31 cellular contexts compared by ENCODE assay signal in the genomic region with DNA sequence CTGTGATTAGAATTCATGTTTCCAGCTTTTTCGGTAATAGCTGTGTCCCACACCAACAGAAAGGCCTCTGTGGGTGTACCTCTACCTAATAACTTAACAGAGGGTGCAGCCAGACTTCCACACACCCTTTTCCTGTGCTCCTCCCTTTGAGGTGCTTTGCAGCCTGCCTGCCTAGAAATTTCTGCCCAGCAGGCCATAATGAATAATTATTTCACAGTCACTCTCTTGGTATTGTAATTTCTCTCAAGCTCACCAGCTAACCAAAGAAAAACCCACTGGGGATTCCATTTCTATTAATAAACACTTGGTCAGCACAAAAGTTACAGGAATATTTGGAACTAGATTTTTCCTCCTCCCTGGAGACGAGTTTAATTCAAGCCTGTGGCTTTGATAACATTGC. TPM values are rescaled to one million over a fixed set of nuclear protein-coding genes. Genes with fewer than 3 reads are reported as not detected.
DNase-seq lines count a peak whose midpoint lies in the region; ATAC-seq, FAIRE-seq and TF ChIP-seq lines count a peak whose summit lies in the region.
"Had no signal": no experiment of that assay in that cellular context is flagged by ENCODE, and none has a peak within 500 bp of the region (broad histone marks: within the 10 kb centered on the region; RNA-seq: fewer than 3 reads in every experiment).

No MANE protein-coding gene starts in this region.

- H3K36me3 ChIP-seq in tibial nerve: no peaks in the 10 kb centered on the region
- H3K36me3 ChIP-seq: colonic mucosa, esophagus squamous epithelium, gastrocnemius medialis, neural progenitor cell, sigmoid colon, tibial artery had no signal

- peaks cover 0 to 57% of the 10 kb centered on the region in 2 donors for H3K27me3 ChIP-seq in tibial nerve

- peaks cover 37% of the 10 kb centered on the region for H3K4me1 Mint-ChIP-seq in T-helper 2 cell treated with Interferon-gamma antibody and Interleukin-4, amounts not matched to agents 5 μg/mL and 100 μg/mL, for 36 hours (ENCODE audit: low read depth)
- peaks cover 38% of the 10 kb centered on the region for H3K4me1 Mint-ChIP-seq in WTC11

- peak overlapping the region; percentile 82 for H3K27ac Mint-ChIP-seq in T-helper 2 cell treated with Interferon-gamma antibody and Interleukin-4, amounts not matched to agents 5 μg/mL and 100 μg/mL, for 36 hours
- H3K27ac Mint-ChIP-seq in WTC11: no peak overlapping the region
- H3K27ac Mint-ChIP-seq: endodermal cell; neural progenitor cell; stimulated activated naive CD8-positive, alpha-beta T cell treated with anti-CD3 and anti-CD28 coated beads, Interleukin-15, amount 100 ng/mL, for 72 hours had no signal

- no peak for DNase-seq in T-helper 2 cell treated with Interferon-gamma antibody and Interleukin-4, amounts not matched to agents 5 μg/mL and 100 μg/mL, for 36 hours (ENCODE audit: low spot score)
- DNase-seq in T-helper 2 cell (no peak), GM20000 (ENCODE audit: low spot score) (peak; percentile 14), RCC 7860 (ENCODE audit: low spot score) (peak; percentile 76), myocyte (ENCODE audit: low read depth) (peak; percentile 81), WTC11 (ENCODE audit: low spot score) (no peak), NCI-H1694 treated with DMSO at 0.1 percent for 48 hours (lab: John Stamatoyannopoulos, UW) (no peak), tibial nerve (ENCODE audit: low spot score in 2 of 2) (no peak)
- DNase-seq: activated CD8-positive, alpha-beta memory T cell treated with anti-CD3 and anti-CD28 coated beads for 24 hours; activated gamma-delta T cell; activated T-cell treated with anti-CD3 and anti-CD28 coated beads, Interleukin-2, amount 50 U/mL, for 1 hour; colonic mucosa; COR-L47; DMS79 treated with DMSO at 0.1 percent for 48 hours; endodermal cell; esophagus squamous epithelium; gastrocnemius medialis; NCI-H1105; NCI-H2081; NCI-H446; posterior cingulate gyrus; sigmoid colon; stimulated activated naive CD8-positive, alpha-beta T cell treated with anti-CD3 and anti-CD28 coated beads, Interleukin-15, amount 100 ng/mL, for 72 hours; tibial artery had no signal

- TF ChIP-seq CTCF in GM20000 (IDR thresholded peaks at IDR 0.05; ENCODE audit: extremely low read depth, missing control alignments): no peak
- no peak for TF ChIP-seq CTCF in WTC11 (IDR thresholded peaks at IDR 0.05)
- TF ChIP-seq CTCF in tibial nerve (IDR thresholded peaks at IDR 0.05): no peak

- H3K9me3 Mint-ChIP-seq in T-helper 2 cell treated with Interferon-gamma antibody and Interleukin-4, amounts not matched to agents 5 μg/mL and 100 μg/mL, for 36 hours: no peaks in the 10 kb centered on the region
- H3K9me3 Mint-ChIP-seq in WTC11: no peaks in the 10 kb centered on the region
- H3K9me3 Mint-ChIP-seq: endodermal cell; neural progenitor cell; stimulated activated naive CD8-positive, alpha-beta T cell treated with anti-CD3 and anti-CD28 coated beads, Interleukin-15, amount 100 ng/mL, for 72 hours had no signal

- CTCF ChIA-PET in WTC11 (lab: Charles Lee): interaction anchor here (1.7 to 2.1 kb wide), 2 partner anchors 9 to 36 kb away, joined by 10 to 11 read pairs; no protein-coding TSS in a partner anchor

- H3K4me1 ChIP-seq in tibial nerve: peaks cover 0 to 9% (median 0%) of the 10 kb centered on the region in 4 donors
- H3K4me1 ChIP-seq: colonic mucosa, gastrocnemius medialis, neural progenitor cell had no signal

- H3K27me3 Mint-ChIP-seq in T-helper 2 cell treated with Interferon-gamma antibody and Interleukin-4, amounts not matched to agents 5 μg/mL and 100 μg/mL, for 36 hours (ENCODE audit: low read depth): peaks cover 67% of the 10 kb centered on the region
- peaks cover 51% of the 10 kb centered on the region for H3K27me3 Mint-ChIP-seq in WTC11 (ENCODE audit: low read depth)

- H3K9me3 ChIP-seq in tibial nerve: no peaks in the 10 kb centered on the region
- H3K9me3 ChIP-seq: colonic mucosa, esophagus squamous epithelium, gastrocnemius medialis, sigmoid colon, tibial artery had no signal

- no peak for TF ChIP-seq POLR2A in tibial nerve (IDR thresholded peaks at IDR 0.05)

- H3K4me3 ChIP-seq in tibial nerve: no peak overlapping the region
- H3K4me3 ChIP-seq: colonic mucosa, esophagus squamous epithelium, gastrocnemius medialis, neural progenitor cell, sigmoid colon, tibial artery had no signal

- FAIRE-seq in RCC 7860 (lab: Jason Lieb, UNC): peak; percentile 86
- FAIRE-seq: GM12891, islet of Langerhans had no signal

- no peak for TF ChIP-seq EP300 in tibial nerve (IDR thresholded peaks at IDR 0.05)

- no peak overlapping the region for H3K27ac ChIP-seq in tibial nerve
- H3K27ac ChIP-seq: 22Rv1, colonic mucosa, esophagus squamous epithelium, gastrocnemius medialis, neural progenitor cell, sigmoid colon, tibial artery had no signal

- POLR2A ChIA-PET in WTC11 (lab: Charles Lee): no interaction called here

- WGBS in tibial nerve, 2 donors: 69 to 77% methylated on average over 2 of the region's 2 CpGs

- H3K4me3 Mint-ChIP-seq in T-helper 2 cell treated with Interferon-gamma antibody and Interleukin-4, amounts not matched to agents 5 μg/mL and 100 μg/mL, for 36 hours: peak overlapping the region; percentile 73
- no peak overlapping the region for H3K4me3 Mint-ChIP-seq in WTC11
- H3K4me3 Mint-ChIP-seq: endodermal cell; neural progenitor cell; stimulated activated naive CD8-positive, alpha-beta T cell treated with anti-CD3 and anti-CD28 coated beads, Interleukin-15, amount 100 ng/mL, for 72 hours had no signal

- H3K36me3 Mint-ChIP-seq in T-helper 2 cell treated with Interferon-gamma antibody and Interleukin-4, amounts not matched to agents 5 μg/mL and 100 μg/mL, for 36 hours (ENCODE audit: low read depth): no peaks in the 10 kb centered on the region
- H3K36me3 Mint-ChIP-seq in WTC11: no peaks in the 10 kb centered on the region
- H3K36me3 Mint-ChIP-seq: neural progenitor cell had no signal

- no peak for ATAC-seq in WTC11
- ATAC-seq: activated CD4-positive, CD25-positive, alpha-beta regulatory T cell treated with anti-CD3 and anti-CD28 coated beads, Interleukin-2, amount 50 U/mL, for 24 hours; gastrocnemius medialis; stimulated activated naive CD8-positive, alpha-beta T cell treated with anti-CD3 and anti-CD28 coated beads, Interleukin-15, amount 100 ng/mL, for 72 hours had no signal

TF ChIP-seq in WTC11, 78 proteins besides CTCF, POLR2A, EP300 and RAD21 (continues in another document):
- TF ChIP-seq, protein P1, sequence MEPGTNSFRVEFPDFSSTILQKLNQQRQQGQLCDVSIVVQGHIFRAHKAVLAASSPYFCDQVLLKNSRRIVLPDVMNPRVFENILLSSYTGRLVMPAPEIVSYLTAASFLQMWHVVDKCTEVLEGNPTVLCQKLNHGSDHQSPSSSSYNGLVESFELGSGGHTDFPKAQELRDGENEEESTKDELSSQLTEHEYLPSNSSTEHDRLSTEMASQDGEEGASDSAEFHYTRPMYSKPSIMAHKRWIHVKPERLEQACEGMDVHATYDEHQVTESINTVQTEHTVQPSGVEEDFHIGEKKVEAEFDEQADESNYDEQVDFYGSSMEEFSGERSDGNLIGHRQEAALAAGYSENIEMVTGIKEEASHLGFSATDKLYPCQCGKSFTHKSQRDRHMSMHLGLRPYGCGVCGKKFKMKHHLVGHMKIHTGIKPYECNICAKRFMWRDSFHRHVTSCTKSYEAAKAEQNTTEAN (CRISPR knock-in tag; IDR thresholded peaks at IDR 0.05): no peak
- no peak for TF ChIP-seq TEAD1 (CRISPR knock-in tag; IDR thresholded peaks at IDR 0.05)
- no peak for TF ChIP-seq USF2 (CRISPR knock-in tag; IDR thresholded peaks at IDR 0.05)
- no peak for TF ChIP-seq OVOL2 (CRISPR knock-in tag; IDR thresholded peaks at IDR 0.05; ENCODE audit: borderline replicate concordance)
- TF ChIP-seq, protein P2, sequence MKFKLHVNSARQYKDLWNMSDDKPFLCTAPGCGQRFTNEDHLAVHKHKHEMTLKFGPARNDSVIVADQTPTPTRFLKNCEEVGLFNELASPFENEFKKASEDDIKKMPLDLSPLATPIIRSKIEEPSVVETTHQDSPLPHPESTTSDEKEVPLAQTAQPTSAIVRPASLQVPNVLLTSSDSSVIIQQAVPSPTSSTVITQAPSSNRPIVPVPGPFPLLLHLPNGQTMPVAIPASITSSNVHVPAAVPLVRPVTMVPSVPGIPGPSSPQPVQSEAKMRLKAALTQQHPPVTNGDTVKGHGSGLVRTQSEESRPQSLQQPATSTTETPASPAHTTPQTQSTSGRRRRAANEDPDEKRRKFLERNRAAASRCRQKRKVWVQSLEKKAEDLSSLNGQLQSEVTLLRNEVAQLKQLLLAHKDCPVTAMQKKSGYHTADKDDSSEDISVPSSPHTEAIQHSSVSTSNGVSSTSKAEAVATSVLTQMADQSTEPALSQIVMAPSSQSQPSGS (CRISPR knock-in tag; IDR thresholded peaks at IDR 0.05; ENCODE audit: borderline replicate concordance, low read depth): no peak
- TF ChIP-seq CDX4 (CRISPR knock-in tag; IDR thresholded peaks at IDR 0.05; ENCODE audit: borderline replicate concordance): no peak

RNA-seq across cellular contexts. Expression of gene WT1, which starts 13.3 kb away (rescaled TPM):
- not detected in 2 replicates for total RNA-seq in myocyte
- polyA plus RNA-seq in myocyte (2012): not detected
- total RNA-seq in WTC11 (2021): 0.09 to 0.16 TPM in 2 of 3 replicates, not detected in the other
- not detected for total RNA-seq in tibial nerve
- total RNA-seq: esophagus squamous epithelium, gastrocnemius medialis, H4, lower leg skin had no signal

Comparison
In these comparisons a context has a peak if more than half of its experiments do, and no peak if none do; other contexts are left out.
1. DNase-seq: peak in GM20000 (single experiment), RCC 7860 (single experiment) and myocyte (single experiment); none in T-helper 2 cell treated with Interferon-gamma antibody and Interleukin-4, amounts not matched to agents 5 μg/mL and 100 μg/mL, for 36 hours (single experiment), T-helper 2 cell (0 of 5), WTC11 (single experiment), NCI-H1694 treated with DMSO at 0.1 percent for 48 hours (single experiment) and tibial nerve (0 of 2).